ENCODE assay signal across 13 cellular contexts in the genomic region with DNA sequence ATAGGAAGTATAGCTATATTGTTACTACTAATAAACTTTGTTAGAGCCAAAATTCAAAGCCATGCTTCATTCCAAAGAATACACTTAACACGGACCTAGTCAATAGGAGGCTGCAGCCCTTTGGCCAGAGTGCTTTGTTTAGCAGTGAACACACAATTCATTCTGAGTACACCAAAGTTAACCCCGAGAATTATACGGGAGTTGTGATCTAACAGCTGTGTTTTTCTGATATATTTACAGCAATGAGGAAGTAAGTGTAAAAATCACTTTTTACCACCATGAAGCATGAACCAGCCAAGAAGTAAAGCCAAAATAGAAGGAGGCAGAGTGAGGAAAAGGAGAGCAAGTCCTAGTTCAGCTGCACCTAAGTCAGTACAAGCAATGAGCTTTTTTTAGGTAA.
DNase-seq lines count a peak whose midpoint lies in the region; ATAC-seq and TF ChIP-seq lines count a peak whose summit lies in the region.
"Had no signal": no experiment of that assay in that cellular context is flagged by ENCODE, and none has a peak within 500 bp of the region (broad histone marks: within the 10 kb centered on the region; RNA-seq: fewer than 3 reads in every experiment).

No MANE protein-coding gene starts in this region.

- H3K27me3 ChIP-seq in heart left ventricle (no peaks in the 10 kb centered on the region), neural progenitor cell (no peaks in the 10 kb centered on the region), uterus (no peaks in the 10 kb centered on the region)
- H3K27me3 ChIP-seq: testis had no signal

- WGBS in heart left ventricle, 4 donors, result 35 to 40% (median 40%) methylated on average over 3 of the region's 3 CpGs

- H2AFZ ChIP-seq in neural progenitor cell (replicated peaks), result no peak overlapping the region

- TF ChIP-seq POLR2A in heart left ventricle (IDR thresholded peaks at IDR 0.05), result no peak
- TF ChIP-seq POLR2A in uterus (IDR thresholded peaks at IDR 0.05), result no peak

- H3K36me3 ChIP-seq in heart left ventricle (no peaks in the 10 kb centered on the region), neural progenitor cell (no peaks in the 10 kb centered on the region), uterus (no peaks in the 10 kb centered on the region)

- peaks cover 5% of the 10 kb centered on the region for H3K36me3 Mint-ChIP-seq in neural progenitor cell
- H3K36me3 Mint-ChIP-seq in mesothelial cell of epicardium, result no peaks in the 10 kb centered on the region
- H3K36me3 Mint-ChIP-seq: activated naive CD8-positive, alpha-beta T cell treated with anti-CD3 and anti-CD28 coated beads for 36 hours had no signal

- H3K4me3 Mint-ChIP-seq in neural progenitor cell (no peak overlapping the region), mesothelial cell of epicardium (no peak overlapping the region)
- H3K4me3 Mint-ChIP-seq: activated naive CD8-positive, alpha-beta T cell treated with anti-CD3 and anti-CD28 coated beads for 36 hours; nephron had no signal

- H3K9me3 Mint-ChIP-seq in neural progenitor cell (peaks cover 10% of the 10 kb centered on the region), mesothelial cell of epicardium (no peaks in the 10 kb centered on the region)
- H3K9me3 Mint-ChIP-seq: activated naive CD8-positive, alpha-beta T cell treated with anti-CD3 and anti-CD28 coated beads for 36 hours had no signal

- H3K4me3 ChIP-seq in heart left ventricle (no peak overlapping the region), coronary artery (peak overlapping the region; percentile 44), neural progenitor cell (no peak overlapping the region), uterus (no peak overlapping the region)
- H3K4me3 ChIP-seq: testis had no signal

- H3K27ac ChIP-seq in heart left ventricle (peak overlapping the region; percentile 53 to 87 (median 83)), coronary artery (peak overlapping the region; percentile 56 to 81), neural progenitor cell (no peak overlapping the region), uterus (peak overlapping the region; percentile 63 to 85)

- H3K27ac Mint-ChIP-seq in neural progenitor cell (peak overlapping the region; percentile 58), mesothelial cell of epicardium (no peak overlapping the region)
- H3K27ac Mint-ChIP-seq: activated naive CD8-positive, alpha-beta T cell treated with anti-CD3 and anti-CD28 coated beads for 36 hours had no signal

- H3K9ac ChIP-seq in neural progenitor cell, result no peak overlapping the region

- peaks cover 17% of the 10 kb centered on the region for H3F3A ChIP-seq in neural progenitor cell (ENCODE audit: low read depth)

- H3K4me1 ChIP-seq in heart left ventricle (peaks cover 0 to 60% (median 25%) of the 10 kb centered on the region in 12 donors), neural progenitor cell (peaks cover 20% of the 10 kb centered on the region), uterus (no peaks in the 10 kb centered on the region)
- H3K4me1 ChIP-seq: testis had no signal

- H3K9me3 ChIP-seq in heart left ventricle (no peaks in the 10 kb centered on the region), neural progenitor cell (ENCODE audit: low read depth) (no peaks in the 10 kb centered on the region), uterus (no peaks in the 10 kb centered on the region)
- H3K9me3 ChIP-seq: testis had no signal

- H3K27me3 Mint-ChIP-seq in neural progenitor cell (ENCODE audit: insufficient read depth, low read depth) (no peaks in the 10 kb centered on the region), mesothelial cell of epicardium (ENCODE audit: low read depth) (no peaks in the 10 kb centered on the region)
- H3K27me3 Mint-ChIP-seq: activated naive CD8-positive, alpha-beta T cell treated with anti-CD3 and anti-CD28 coated beads for 36 hours had no signal

- TF ChIP-seq CTCF in heart left ventricle (IDR thresholded peaks at IDR 0.05) (no peak), coronary artery (IDR thresholded peaks at IDR 0.05) (no peak), neural progenitor cell (IDR thresholded peaks at IDR 0.05) (no peak), uterus (IDR thresholded peaks at IDR 0.05) (no peak), mesothelial cell of epicardium (IDR thresholded peaks at IDR 0.05; ENCODE audit: unreplicated experiment) (no peak)

- no peaks in the 10 kb centered on the region for H3K79me2 ChIP-seq in neural progenitor cell (ENCODE audit: low read depth)

- peaks cover 30% of the 10 kb centered on the region for H3K4me1 Mint-ChIP-seq in neural progenitor cell
- H3K4me1 Mint-ChIP-seq in mesothelial cell of epicardium, result peaks cover 25% of the 10 kb centered on the region
- H3K4me1 Mint-ChIP-seq: activated naive CD8-positive, alpha-beta T cell treated with anti-CD3 and anti-CD28 coated beads for 36 hours had no signal

- DNase-seq in heart left ventricle (no peak), left ventricle myocardium superior (no peak), coronary artery (ENCODE audit: low spot score) (no peak), neural progenitor cell (ENCODE audit: low spot score) (no peak), uterus (no peak), mesothelial cell of epicardium (ENCODE audit: low spot score in 2 of 2, unreplicated experiment in 2 of 2) (no peak), H4 (ENCODE audit: low spot score) (no peak), NCI-H1417 treated with DMSO at 0.1 percent for 48 hours (lab: John Stamatoyannopoulos, UW) (no peak)
- DNase-seq: activated naive CD8-positive, alpha-beta T cell treated with anti-CD3 and anti-CD28 coated beads for 36 hours; DMS79 treated with DMSO at 0.1 percent for 48 hours; SHP77 treated with DMSO at 0.1 percent for 48 hours; testis had no signal

- H3K4me2 ChIP-seq in neural progenitor cell, result no peak overlapping the region

- ATAC-seq in heart left ventricle (no peak), left ventricle myocardium superior (no peak)

- intact Hi-C loops in heart left ventricle (cut with DNase I), result loop anchor here in 5 of 10 donors (5.0 to 10.0 kb wide), 9 partner anchors 61 to 469 kb away; a partner anchor contains a TSS
- intact Hi-C loops in left ventricle myocardium superior (cut with micrococcal nuclease), result no loop called here
- intact Hi-C loops in uterus (cut with DNase I; ENCODE audit: low total_unique reads), result no loop called here

- peaks cover 4% of the 10 kb centered on the region for H4K20me1 ChIP-seq in neural progenitor cell (ENCODE audit: low read depth)
